10 cellular contexts compared by ENCODE assay signal in genomic region chr1:98940680-98941079, GRCh38.
DNase-seq lines count a peak whose midpoint lies in the region; FAIRE-seq and TF ChIP-seq lines count a peak whose summit lies in the region.
"Had no signal": no experiment of that assay in that cellular context is flagged by ENCODE, and none has a peak within 500 bp of the region (broad histone marks: within the 10 kb centered on the region; RNA-seq: fewer than 3 reads in every experiment).

No MANE protein-coding gene starts in this region.

- POLR2A ChIA-PET in activated CD4-positive, alpha-beta memory T cell treated with anti-CD3 and anti-CD28 coated beads for 36 hours (lab: Charles Lee), result interaction anchor here (1.3 kb wide), 1 partner anchor 25 kb away, joined by 3 read pairs; no protein-coding TSS in a partner anchor
- POLR2A ChIA-PET in activated CD4-positive, alpha-beta memory T cell treated with anti-CD3 and anti-CD28 coated beads, Interleukin-2, amount 10 ng/mL, durations not matched to agents 7 days and 5 days (lab: Charles Lee), result no interaction called here

- no peak overlapping the region for H3K27ac ChIP-seq in osteoblast (ENCODE audit: low read depth, low read length)
- no peak overlapping the region for H3K27ac ChIP-seq in kidney (ENCODE audit: low read depth in 2 of 2, low read length in 2 of 2)

- peak overlapping the region; percentile 39 for H2AFZ ChIP-seq in osteoblast (ENCODE audit: low read length)

- no peaks in the 10 kb centered on the region for H3K36me3 Mint-ChIP-seq in activated CD4-positive, alpha-beta memory T cell treated with anti-CD3 and anti-CD28 coated beads for 36 hours
- no peaks in the 10 kb centered on the region for H3K36me3 Mint-ChIP-seq in activated CD4-positive, alpha-beta memory T cell treated with anti-CD3 and anti-CD28 coated beads, Interleukin-2, amount 10 ng/mL, durations not matched to agents 7 days and 5 days (ENCODE audit: low read depth)
- H3K36me3 Mint-ChIP-seq: immature natural killer cell had no signal

- H3K27ac Mint-ChIP-seq in activated CD4-positive, alpha-beta memory T cell treated with anti-CD3 and anti-CD28 coated beads for 36 hours, result no peak overlapping the region
- no peak overlapping the region for H3K27ac Mint-ChIP-seq in activated CD4-positive, alpha-beta memory T cell treated with anti-CD3 and anti-CD28 coated beads, Interleukin-2, amount 10 ng/mL, durations not matched to agents 7 days and 5 days
- H3K27ac Mint-ChIP-seq: immature natural killer cell had no signal

- H3K9me3 ChIP-seq in osteoblast (ENCODE audit: low read depth, low read length) (no peaks in the 10 kb centered on the region), kidney (ENCODE audit: control insufficient read depth in 1 of 2, low read length in 2 of 2) (no peaks in the 10 kb centered on the region)

- FAIRE-seq in bronchial epithelial cell (lab: Jason Lieb, UNC) (no peak), kidney (lab: Jason Lieb, UNC) (no peak)

- no peak overlapping the region for H3K9ac ChIP-seq in kidney (ENCODE audit: low read length in 2 of 2)

- CTCF ChIA-PET in activated CD4-positive, alpha-beta memory T cell treated with anti-CD3 and anti-CD28 coated beads for 36 hours (lab: Charles Lee), result interaction anchor here (1.0 kb wide), 1 partner anchor 147 kb away, joined by 5 read pairs; no protein-coding TSS in a partner anchor
- CTCF ChIA-PET in activated CD4-positive, alpha-beta memory T cell treated with anti-CD3 and anti-CD28 coated beads, Interleukin-2, amount 10 ng/mL, durations not matched to agents 7 days and 5 days (lab: Charles Lee), result interaction anchor here (1.0 kb wide), 1 partner anchor 146 kb away, joined by 3 read pairs; no protein-coding TSS in a partner anchor

- peak; percentile 46 for DNase-seq in activated CD4-positive, alpha-beta memory T cell treated with anti-CD3 and anti-CD28 coated beads for 36 hours
- DNase-seq in activated CD4-positive, alpha-beta memory T cell treated with anti-CD3 and anti-CD28 coated beads, Interleukin-2, amount 10 ng/mL, durations not matched to agents 7 days and 5 days, result no peak
- DNase-seq in HPDE6-E6E7 (ENCODE audit: extremely low spot score) (peak; percentile 52), bronchial epithelial cell (ENCODE audit: low read depth) (peak; percentile 63), osteoblast (ENCODE audit: insufficient read length, low spot score, missing footprints) (peak; percentile 73), epidermal melanocyte (ENCODE audit: insufficient read length, low spot score) (no peak), kidney (no peak), NCI-H1417 (lab: John Stamatoyannopoulos, UW) (no peak)
- DNase-seq: immature natural killer cell, T1000 had no signal

- H3K9me3 Mint-ChIP-seq in activated CD4-positive, alpha-beta memory T cell treated with anti-CD3 and anti-CD28 coated beads for 36 hours, result no peaks in the 10 kb centered on the region
- no peaks in the 10 kb centered on the region for H3K9me3 Mint-ChIP-seq in activated CD4-positive, alpha-beta memory T cell treated with anti-CD3 and anti-CD28 coated beads, Interleukin-2, amount 10 ng/mL, durations not matched to agents 7 days and 5 days
- H3K9me3 Mint-ChIP-seq: immature natural killer cell had no signal

- peaks cover 12% of the 10 kb centered on the region for H3K4me1 ChIP-seq in osteoblast (ENCODE audit: insufficient read depth, low read length)
- H3K4me1 ChIP-seq in kidney (ENCODE audit: control insufficient read depth in 1 of 2, insufficient read depth in 1 of 2, low read depth in 1 of 2, low read length in 2 of 2), result no peaks in the 10 kb centered on the region

- H3K79me2 ChIP-seq in osteoblast (ENCODE audit: insufficient read depth, low read length), result no peaks in the 10 kb centered on the region

- H3K36me3 ChIP-seq in bronchial epithelial cell (ENCODE audit: control insufficient read depth, insufficient read depth, low read length) (no peaks in the 10 kb centered on the region), osteoblast (ENCODE audit: insufficient read depth, low read length) (no peaks in the 10 kb centered on the region), kidney (ENCODE audit: control insufficient read depth in 1 of 2, insufficient read depth in 2 of 2, low read length in 2 of 2) (no peaks in the 10 kb centered on the region)

- H4K20me1 ChIP-seq in osteoblast (ENCODE audit: insufficient read depth, low read length), result no peaks in the 10 kb centered on the region

- H3K4me3 Mint-ChIP-seq in activated CD4-positive, alpha-beta memory T cell treated with anti-CD3 and anti-CD28 coated beads for 36 hours, result no peak overlapping the region
- no peak overlapping the region for H3K4me3 Mint-ChIP-seq in activated CD4-positive, alpha-beta memory T cell treated with anti-CD3 and anti-CD28 coated beads, Interleukin-2, amount 10 ng/mL, durations not matched to agents 7 days and 5 days
- H3K4me3 Mint-ChIP-seq: immature natural killer cell had no signal

- TF ChIP-seq CTCF in bronchial epithelial cell (IDR thresholded peaks at IDR 0.05; ENCODE audit: insufficient read depth, low read length, severe bottlenecking) (no peak), osteoblast (IDR thresholded peaks at IDR 0.05; ENCODE audit: extremely low read depth, low read depth, low read length) (no peak), kidney (IDR thresholded peaks at IDR 0.05; ENCODE audit: borderline replicate concordance, extremely low read depth, insufficient read depth) (no peak)

- H3K4me1 Mint-ChIP-seq in activated CD4-positive, alpha-beta memory T cell treated with anti-CD3 and anti-CD28 coated beads for 36 hours (ENCODE audit: low read depth), result peaks cover 9% of the 10 kb centered on the region
- peaks cover 3% of the 10 kb centered on the region for H3K4me1 Mint-ChIP-seq in activated CD4-positive, alpha-beta memory T cell treated with anti-CD3 and anti-CD28 coated beads, Interleukin-2, amount 10 ng/mL, durations not matched to agents 7 days and 5 days
- H3K4me1 Mint-ChIP-seq: immature natural killer cell had no signal

- H3K27me3 Mint-ChIP-seq in activated CD4-positive, alpha-beta memory T cell treated with anti-CD3 and anti-CD28 coated beads for 36 hours, result no peaks in the 10 kb centered on the region
- no peaks in the 10 kb centered on the region for H3K27me3 Mint-ChIP-seq in activated CD4-positive, alpha-beta memory T cell treated with anti-CD3 and anti-CD28 coated beads, Interleukin-2, amount 10 ng/mL, durations not matched to agents 7 days and 5 days

- peak overlapping the region; percentile 47 for H3K4me2 ChIP-seq in osteoblast (ENCODE audit: insufficient read depth, low read length)

- no peaks in the 10 kb centered on the region for H3K27me3 ChIP-seq in bronchial epithelial cell (ENCODE audit: control insufficient read depth, insufficient read depth, low read length)
- H3K27me3 ChIP-seq in osteoblast (ENCODE audit: insufficient read depth, low read length), result no peaks in the 10 kb centered on the region

- intact Hi-C loops in activated CD4-positive, alpha-beta memory T cell treated with anti-CD3 and anti-CD28 coated beads for 36 hours (cut with micrococcal nuclease), result loop anchor here (2.0 kb wide), 1 partner anchor 146 kb away; no protein-coding TSS in a partner anchor
- intact Hi-C loops in kidney (cut with DNase I), result no loop called here

- no peak overlapping the region for H3K4me3 ChIP-seq in bronchial epithelial cell (ENCODE audit: low read depth, low read length)
- no peak overlapping the region for H3K4me3 ChIP-seq in osteoblast (ENCODE audit: insufficient read depth, low read length)
- no peak overlapping the region for H3K4me3 ChIP-seq in kidney (ENCODE audit: low read length in 2 of 2)

Comparison
In these comparisons a context has a peak if more than half of its experiments do, and no peak if none do; other contexts are left out.
1. DNase-seq: peak in activated CD4-positive, alpha-beta memory T cell treated with anti-CD3 and anti-CD28 coated beads for 36 hours (single experiment), HPDE6-E6E7 (single experiment), bronchial epithelial cell (single experiment) and osteoblast (single experiment); none in activated CD4-positive, alpha-beta memory T cell treated with anti-CD3 and anti-CD28 coated beads, Interleukin-2, amount 10 ng/mL, durations not matched to agents 7 days and 5 days (single experiment), epidermal melanocyte (single experiment), kidney (single experiment) and NCI-H1417 (0 of 3).